Comparison of ENCODE assay signal across 17 cellular contexts in the genomic region with DNA sequence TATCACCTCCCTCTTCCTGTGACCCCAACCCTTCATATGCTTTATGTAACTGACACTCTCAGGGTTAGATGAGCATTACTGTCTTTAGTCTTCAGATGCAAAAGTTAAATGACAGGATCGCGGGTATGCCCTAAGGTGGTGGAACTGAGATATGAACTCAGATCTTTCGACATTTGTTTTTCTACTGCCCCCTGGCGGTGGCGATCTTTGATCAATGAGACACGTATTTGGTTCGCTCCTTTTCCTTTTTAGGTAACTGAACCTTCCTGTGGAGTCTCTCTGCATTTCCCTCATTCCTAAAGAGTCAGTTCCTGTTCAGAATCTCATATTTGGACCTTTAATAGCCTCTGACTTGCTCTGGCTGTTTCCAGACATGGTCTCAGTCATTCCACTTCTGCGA. TPM values are rescaled to one million over a fixed set of nuclear protein-coding genes. Genes with fewer than 3 reads are reported as not detected.
DNase-seq lines count a peak whose midpoint lies in the region; ATAC-seq and TF ChIP-seq lines count a peak whose summit lies in the region.
"Had no signal": no experiment of that assay in that cellular context is flagged by ENCODE, and none has a peak within 500 bp of the region (broad histone marks: within the 10 kb centered on the region; RNA-seq: fewer than 3 reads in every experiment).

No MANE protein-coding gene starts in this region.

- CTCF ChIA-PET in HEK293 (lab: Yijun Ruan, JAX): interaction anchor here (0.6 to 3.9 kb wide), 9 partner anchors 9 to 131 kb away, joined by 3 to 57 read pairs (median 4); no protein-coding TSS in a partner anchor

- H3K27ac ChIP-seq in HEK293 (ENCODE audit: extremely low read depth, low read depth, low read length): no peak overlapping the region
- H3K27ac ChIP-seq in upper lobe of right lung: no peak overlapping the region
- H3K27ac ChIP-seq: skin epidermis had no signal

- H3K27me3 ChIP-seq in upper lobe of right lung: no peaks in the 10 kb centered on the region

- no peaks in the 10 kb centered on the region for H3K9me3 ChIP-seq in HEK293 (ENCODE audit: control insufficient read depth, insufficient read depth, low read depth, low read length)
- H3K9me3 ChIP-seq in upper lobe of right lung: no peaks in the 10 kb centered on the region
- H3K9me3 ChIP-seq: Caco-2 had no signal

- peak; percentile 38 for DNase-seq in DMS53 (lab: John Stamatoyannopoulos, UW)
- DNase-seq in DMS53 treated with DMSO at 0.1 percent for 48 hours (lab: John Stamatoyannopoulos, UW; ENCODE audit: unreplicated experiment): no peak
- peak; percentile 63 for DNase-seq in OCI-M1 (lab: John Stamatoyannopoulos, UW)
- peak; percentile 56 for DNase-seq in iPS-NIHi7 (ENCODE audit: extremely low spot score)
- DNase-seq in activated gamma-delta T cell (lab: John Stamatoyannopoulos, UW): no peak
- DNase-seq in upper lobe of right lung: no peak
- DNase-seq: 8988T; activated CD4-positive, alpha-beta T cell treated with anti-CD3 and anti-CD28 coated beads, Interleukin-2, amount 50 U/mL, for 4 hours; amygdala; dermis blood vessel endothelial cell; NCI-H1694 had no signal

- H3K4me3 ChIP-seq in HEK293 (ENCODE audit: low read depth, low read length) (no peak overlapping the region), upper lobe of right lung (no peak overlapping the region)
- H3K4me3 ChIP-seq: skin epidermis had no signal

- H3K36me3 ChIP-seq in HEK293 (ENCODE audit: control insufficient read depth in 2 of 2, insufficient read depth in 1 of 2, low read length in 2 of 2) (no peaks in the 10 kb centered on the region), upper lobe of right lung (no peaks in the 10 kb centered on the region)

- intact Hi-C loops in upper lobe of right lung (cut with DNase I): no loop called here

- no peak for ATAC-seq in GM21825 (IDR thresholded peaks at IDR 0.05; ENCODE audit: unreplicated experiment)
- ATAC-seq in upper lobe of right lung: no peak

- POLR2A ChIA-PET in HEK293 (lab: Yijun Ruan, JAX): no interaction called here

- H3K4me1 ChIP-seq in HEK293 (ENCODE audit: control insufficient read depth, insufficient read depth, low read length) (no peaks in the 10 kb centered on the region), upper lobe of right lung (no peaks in the 10 kb centered on the region)
- H3K4me1 ChIP-seq: Caco-2 had no signal

- TF ChIP-seq CTCF in HEK293 (tag by site-specific recombination; IDR thresholded peaks at IDR 0.05) (0 out of 2 replicates have a peak, but pooled peaks have one; percentile 31), upper lobe of right lung (IDR thresholded peaks at IDR 0.05) (no peak)

TF ChIP-seq in HEK293, 187 proteins besides CTCF, POLR2A, EP300 and RAD21:
- no peak for TF ChIP-seq ZNF174 (tag by site-specific recombination; IDR thresholded peaks at IDR 0.05)
- peak; percentile 33 for TF ChIP-seq ZNF654 (tag by site-specific recombination; IDR thresholded peaks at IDR 0.05; ENCODE audit: low read depth)

RNA-seq across cellular contexts. Expression of gene ZP4, which starts 47.8 kb away (rescaled TPM):
- not detected for total RNA-seq in upper lobe of right lung
- total RNA-seq: Caco-2, dermis blood vessel endothelial cell, osteocyte, subcutaneous adipose tissue had no signal

Comparison
In these comparisons a context has a peak if more than half of its experiments do, and no peak if none do; other contexts are left out.
1. DNase-seq: peak in DMS53 (single experiment), OCI-M1 (single experiment) and iPS-NIHi7 (single experiment); none in DMS53 treated with DMSO at 0.1 percent for 48 hours (single experiment), activated gamma-delta T cell (single experiment) and upper lobe of right lung (single experiment).